In the genomic region with DNA sequence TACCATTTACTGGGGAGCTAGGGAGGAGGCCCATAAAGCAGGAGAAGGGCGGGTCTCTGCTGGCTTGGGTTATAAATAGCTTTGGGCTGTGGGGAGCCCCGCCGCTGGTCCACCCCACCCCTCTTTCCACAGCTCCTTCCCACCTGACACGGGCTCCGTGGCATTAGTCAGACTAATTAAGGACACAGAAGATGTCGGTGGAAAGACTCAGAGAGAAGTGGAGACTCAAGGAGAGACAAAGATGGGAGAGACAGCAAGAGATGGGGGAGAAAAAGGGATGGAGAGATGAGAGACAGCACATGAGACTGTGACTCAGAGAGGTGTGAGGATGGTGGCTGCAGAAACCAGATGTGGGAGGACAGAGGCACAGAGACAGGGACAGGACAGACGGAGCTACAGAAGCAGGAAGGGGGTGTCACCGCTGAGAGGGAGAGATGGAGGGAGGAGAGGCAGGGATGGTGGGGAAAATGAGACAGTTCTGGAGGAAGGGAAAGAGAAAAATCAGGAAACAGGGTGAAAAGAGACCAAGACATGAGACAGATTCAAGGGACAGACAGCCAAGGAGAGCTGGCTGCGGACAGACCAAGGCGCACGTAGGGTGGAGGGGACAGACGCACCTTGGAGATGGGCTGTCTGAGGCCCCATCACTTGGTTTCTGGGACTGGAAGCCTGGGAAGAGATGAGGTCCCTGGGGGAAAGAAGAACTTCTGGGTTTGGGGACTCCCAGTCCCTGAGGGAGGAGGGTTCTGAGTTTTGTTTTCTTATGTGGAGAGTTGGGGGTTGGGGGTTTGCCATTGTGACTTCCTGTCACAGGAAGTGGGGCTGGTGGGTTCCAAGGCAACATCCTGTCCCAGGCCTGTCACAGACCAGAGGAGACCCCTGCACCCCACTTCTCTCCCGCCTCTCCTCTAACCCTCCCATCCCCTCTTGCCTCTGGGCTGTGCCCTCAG, we compare ENCODE assay signal across 9 cellular contexts. TPM values are rescaled to one million over a fixed set of nuclear protein-coding genes. Genes with fewer than 3 reads are reported as not detected.
DNase-seq lines count a peak whose midpoint lies in the region; FAIRE-seq and TF ChIP-seq lines count a peak whose summit lies in the region.
"Had no signal": no experiment of that assay in that cellular context is flagged by ENCODE, and none has a peak within 500 bp of the region (broad histone marks: within the 10 kb centered on the region; RNA-seq: fewer than 3 reads in every experiment).

No MANE protein-coding gene starts in this region.

- TF ChIP-seq POLR2A in spleen (IDR thresholded peaks at IDR 0.05) = peak in 1 of 3 donors; percentile 24

- no peak for DNase-seq in GM12864 (ENCODE audit: low read depth)
- peak; percentile 52 for DNase-seq in T follicular helper cell (ENCODE audit: low read depth)
- DNase-seq in bronchial epithelial cell (ENCODE audit: low read depth) = peak; percentile 52
- peak; percentile 91 for DNase-seq in spleen
- no peak for DNase-seq in NCI-H345 (lab: John Stamatoyannopoulos, UW)
- no peak for DNase-seq in NCI-H1105 treated with DMSO at 0.1 percent for 48 hours (lab: John Stamatoyannopoulos, UW)
- DNase-seq in inferior parietal cortex (ENCODE audit: extremely low spot score) = no peak
- DNase-seq in iPS-NIHi7 (ENCODE audit: extremely low spot score) = no peak

- H3K9me3 ChIP-seq in spleen = no peaks in the 10 kb centered on the region

- peak overlapping the region; percentile 77 to 99 (median 94) for H3K27ac ChIP-seq in spleen

- FAIRE-seq in bronchial epithelial cell (lab: Jason Lieb, UNC) = no peak

- H3K4me3 ChIP-seq in GM12864 (ENCODE audit: low read depth, low read length) = peak overlapping the region; percentile 38
- no peak overlapping the region for H3K4me3 ChIP-seq in bronchial epithelial cell (ENCODE audit: low read depth, low read length)
- H3K4me3 ChIP-seq in spleen = peak overlapping the region; percentile 31 to 99 (median 70)

- peaks cover 24 to 95% (median 78%) of the 10 kb centered on the region in 6 donors for H3K4me1 ChIP-seq in spleen

- intact Hi-C loops in spleen (cut with DNase I; ENCODE audit: low total_unique reads) = no loop called here

- WGBS in spleen, 5 donors = 12 to 34% (median 22%) methylated on average over 13 of the region's 13 CpGs

- peaks cover 13% of the 10 kb centered on the region for H3K36me3 ChIP-seq in bronchial epithelial cell (ENCODE audit: control insufficient read depth, insufficient read depth, low read length)
- peaks cover 0 to 62% (median 27%) of the 10 kb centered on the region in 6 donors for H3K36me3 ChIP-seq in spleen

- TF ChIP-seq CTCF in GM12864 (IDR thresholded peaks at IDR 0.05; ENCODE audit: low read depth, low read length, missing control alignments) = no peak
- TF ChIP-seq CTCF in bronchial epithelial cell (IDR thresholded peaks at IDR 0.05; ENCODE audit: insufficient read depth, low read length, severe bottlenecking) = no peak
- TF ChIP-seq CTCF in spleen (IDR thresholded peaks at IDR 0.05 in 8 of 11, conservative IDR thresholded peaks at IDR 0.05 in 3 of 11) = no peak

- no peaks in the 10 kb centered on the region for H3K27me3 ChIP-seq in bronchial epithelial cell (ENCODE audit: control insufficient read depth, insufficient read depth, low read length)
- no peaks in the 10 kb centered on the region for H3K27me3 ChIP-seq in spleen (replicated peaks in 1 of 7)

RNA-seq across cellular contexts. Expression of gene ARHGEF1, which starts 4.1 kb away (rescaled TPM):
- 19.2 and 25.0 TPM in 2 replicates for total RNA-seq in bronchial epithelial cell
- 100 to 1,000 TPM; 238 to 473 (median 382) TPM for total RNA-seq in spleen
- polyA plus RNA-seq in spleen = 100 to 1,000 TPM; 314 to 543 (median 478) TPM

RNA-seq across cellular contexts. Expression of gene CD79A, which starts 10.0 kb away (rescaled TPM):
- total RNA-seq in bronchial epithelial cell = not detected in 2 replicates
- 100 to 1,000 TPM; 222 to 361 (median 269) TPM for total RNA-seq in spleen
- polyA plus RNA-seq in spleen = 1,000 to 10,000 TPM in 1 of 3 donors, 100 to 1,000 TPM in 2; 748 to 1,033 (median 986) TPM

RNA-seq across cellular contexts. Expression of gene RPS19, which starts 27.0 kb away (rescaled TPM):
- total RNA-seq in bronchial epithelial cell (2,069 and 2,277 TPM in 2 replicates), spleen (1,000 to 10,000 TPM in 4 of 7 donors, 100 to 1,000 TPM in 3; 744 to 2,126 (median 1,870) TPM)
- 1,000 to 10,000 TPM; 5,153 to 8,491 (median 7,946) TPM for polyA plus RNA-seq in spleen

RNA-seq across cellular contexts. Expression of gene ERFL, which starts 41.2 kb away (rescaled TPM):
- under 0.01 TPM in 2 replicates for total RNA-seq in bronchial epithelial cell
- total RNA-seq in spleen = 1 to 10 TPM in 5 of 7 donors, under 1 TPM in 2; 0.46 to 3.0 (median 1.6) TPM
- polyA plus RNA-seq in spleen = 1 to 10 TPM; 2.2 to 2.4 (median 2.2) TPM
- total RNA-seq: SK-MEL-5 had no signal

RNA-seq across cellular contexts. Expression of gene DMRTC2, which starts 42.2 kb away (rescaled TPM):
- total RNA-seq in bronchial epithelial cell = not detected in 2 replicates
- not detected for total RNA-seq in spleen
- polyA plus RNA-seq in spleen = not detected
- total RNA-seq: SK-MEL-5 had no signal

Comparison
In these comparisons a context has a peak if more than half of its experiments do, and no peak if none do; other contexts are left out.
1. DNase-seq: peak in T follicular helper cell (single experiment), bronchial epithelial cell (single experiment) and spleen (single experiment); none in GM12864 (single experiment), NCI-H345 (single experiment), NCI-H1105 treated with DMSO at 0.1 percent for 48 hours (single experiment), inferior parietal cortex (single experiment) and iPS-NIHi7 (single experiment).
2. RNA of gene CD79A, which starts 10.0 kb away (total RNA-seq): 222 to 361 TPM in spleen; not detected in bronchial epithelial cell; every median in the first group is over 100 times any median in the second.